Comparison of ENCODE assay signal across 9 cellular contexts in genomic region chr20:58458342-58459057, GRCh38. TPM values are rescaled to one million over a fixed set of nuclear protein-coding genes. Genes with fewer than 3 reads are reported as not detected.
DNase-seq lines count a peak whose midpoint lies in the region; ATAC-seq, FAIRE-seq and TF ChIP-seq lines count a peak whose summit lies in the region.
"Had no signal": no experiment of that assay in that cellular context is flagged by ENCODE, and none has a peak within 500 bp of the region (broad histone marks: within the 10 kb centered on the region; RNA-seq: fewer than 3 reads in every experiment).

No MANE protein-coding gene starts in this region.

- H3K9me3 Mint-ChIP-seq in endothelial cell (ENCODE audit: unreplicated experiment), result no peaks in the 10 kb centered on the region

- no peaks in the 10 kb centered on the region for H3K27me3 Mint-ChIP-seq in endothelial cell (ENCODE audit: unreplicated experiment)

- H3K4me3 ChIP-seq in DOHH2 (ENCODE audit: low read length) (no peak overlapping the region), pancreas (no peak overlapping the region)

- H3K36me3 ChIP-seq in DOHH2 (ENCODE audit: control insufficient read depth, low read length) (no peaks in the 10 kb centered on the region), pancreas (no peaks in the 10 kb centered on the region)

- H3K4me1 Mint-ChIP-seq in endothelial cell (ENCODE audit: unreplicated experiment), result peaks cover 2% of the 10 kb centered on the region

- H3K4me3 Mint-ChIP-seq in endothelial cell (ENCODE audit: unreplicated experiment), result no peak overlapping the region

- H3K4me1 ChIP-seq in DOHH2 (ENCODE audit: control insufficient read depth, low read length), result peaks cover 15% of the 10 kb centered on the region
- H3K4me1 ChIP-seq in pancreas, result no peaks in the 10 kb centered on the region

- H3K4me2 ChIP-seq in DOHH2 (ENCODE audit: low read length), result peak overlapping the region; percentile 12; the same call in 1 of the 2 replicates

- no peaks in the 10 kb centered on the region for H3K79me2 ChIP-seq in DOHH2 (ENCODE audit: control insufficient read depth, low read length)

- intact Hi-C loops in pancreas (cut with DNase I), result no loop called here

- no peaks in the 10 kb centered on the region for H3K9me2 ChIP-seq in DOHH2 (replicated peaks; ENCODE audit: control insufficient read depth, low read length)

- ATAC-seq in GM19397 (IDR thresholded peaks at IDR 0.05; ENCODE audit: unreplicated experiment), result peak; percentile 96
- ATAC-seq in HG03103 (IDR thresholded peaks at IDR 0.05; ENCODE audit: low read depth, unreplicated experiment), result peak; percentile 89
- no peak for ATAC-seq in pancreas

- 85 to 91% methylated on average over 16 of the region's 16 CpGs for WGBS in pancreas, 2 donors

- FAIRE-seq in pancreas (lab: Jason Lieb, UNC), result no peak

- no peaks in the 10 kb centered on the region for H3F3A ChIP-seq in DOHH2 (ENCODE audit: control insufficient read depth, insufficient read depth)

- no peaks in the 10 kb centered on the region for H4K20me1 ChIP-seq in DOHH2 (ENCODE audit: control insufficient read depth, insufficient read depth, low read depth, low read length)

- H3K27ac Mint-ChIP-seq in endothelial cell (ENCODE audit: unreplicated experiment), result no peak overlapping the region

- TF ChIP-seq CTCF in DOHH2 (IDR thresholded peaks at IDR 0.05; ENCODE audit: low read depth, low read length, poor library complexity, severe bottlenecking) (no peak), endothelial cell (IDR thresholded peaks at IDR 0.05; ENCODE audit: unreplicated experiment) (no peak), pancreas (IDR thresholded peaks at IDR 0.05) (no peak)

- H3K27ac ChIP-seq in DOHH2 (ENCODE audit: low read depth, low read length), result no peak overlapping the region
- H3K27ac ChIP-seq in pancreas, result no peak overlapping the region

- DNase-seq in amniotic epithelial cell (ENCODE audit: low read depth) (peak; percentile 35), endothelial cell (ENCODE audit: low spot score) (no peak), NCI-H1417 (lab: John Stamatoyannopoulos, UW) (no peak), pancreas (no peak)
- no peak for DNase-seq in activated CD8-positive, alpha-beta memory T cell treated with anti-CD3 and anti-CD28 coated beads, Interleukin-2, amount 50 U/mL, for 48 hours

- H3K27me3 ChIP-seq in DOHH2 (ENCODE audit: control insufficient read depth, low read length) (no peaks in the 10 kb centered on the region), pancreas (no peaks in the 10 kb centered on the region)

- H3K36me3 Mint-ChIP-seq in endothelial cell (ENCODE audit: low read depth, unreplicated experiment), result peaks cover 4% of the 10 kb centered on the region

- H3K9me3 ChIP-seq in DOHH2 (ENCODE audit: control insufficient read depth, insufficient read depth, low read length) (no peaks in the 10 kb centered on the region), pancreas (no peaks in the 10 kb centered on the region)

RNA-seq across cellular contexts. Expression of gene APCDD1L, which starts 56.7 kb away (rescaled TPM):
- not detected for total RNA-seq in endothelial cell (ENCODE audit: unreplicated experiment)
- under 1 TPM; 0.16 to 0.62 (median 0.32) TPM for total RNA-seq in pancreas
- polyA plus RNA-seq in pancreas, result 1 to 10 TPM in 1 of 2 donors, under 1 TPM in 1; 0.27 to 1.8 TPM
- total RNA-seq: temporal lobe had no signal

Comparison
In these comparisons a context has a peak if more than half of its experiments do, and no peak if none do; other contexts are left out.
1. ATAC-seq: peak in GM19397 (single experiment) and HG03103 (single experiment); none in pancreas (0 of 4).